ENCODE assay signal across 30 cellular contexts in the genomic region with DNA sequence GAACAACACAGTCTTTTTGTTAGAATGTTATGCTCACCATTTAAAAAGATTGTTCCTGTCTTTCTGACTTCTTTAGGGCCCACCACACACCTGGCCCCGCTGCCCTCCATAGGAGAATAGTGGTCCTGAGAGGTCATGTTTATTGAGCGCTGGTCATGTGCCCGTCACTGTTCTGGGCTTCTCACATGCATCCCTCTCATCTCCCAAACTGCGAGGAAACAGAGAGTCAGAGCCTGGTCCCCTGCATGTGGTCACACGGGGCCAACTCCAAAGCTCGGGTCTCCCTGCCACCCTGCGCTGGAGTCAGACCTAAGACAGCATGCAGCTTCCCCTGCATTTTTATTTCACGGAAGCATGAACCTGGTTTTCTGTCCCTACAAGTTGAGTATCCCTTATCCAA.
DNase-seq lines count a peak whose midpoint lies in the region; ATAC-seq and TF ChIP-seq lines count a peak whose summit lies in the region.
"Had no signal": no experiment of that assay in that cellular context is flagged by ENCODE, and none has a peak within 500 bp of the region (broad histone marks: within the 10 kb centered on the region; RNA-seq: fewer than 3 reads in every experiment).

No MANE protein-coding gene starts in this region.

- H3K27ac Mint-ChIP-seq in activated naive CD8-positive, alpha-beta T cell, result peak overlapping the region; percentile 73
- no peak overlapping the region for H3K27ac Mint-ChIP-seq in activated naive CD8-positive, alpha-beta T cell treated with anti-CD3 and anti-CD28 coated beads for 36 hours
- peak overlapping the region; percentile 97 for H3K27ac Mint-ChIP-seq in stimulated activated memory B cell treated with anti-CD40 and anti-IgM and Interleukin-4, amounts not matched to agents 10 μg/mL and 1 μg/mL and 100 μg/mL, for 72 hours
- H3K27ac Mint-ChIP-seq: natural killer cell had no signal

- no peaks in the 10 kb centered on the region for H4K20me1 ChIP-seq in OCI-LY3 (ENCODE audit: insufficient read depth, low read length)

- H3K36me3 ChIP-seq in OCI-LY3 (replicated peaks; ENCODE audit: low read depth, low read length) (peaks cover 11% of the 10 kb centered on the region), ascending aorta (peaks cover 0 to 21% of the 10 kb centered on the region in 2 donors), upper lobe of left lung (peaks cover 0 to 13% (median 2%) of the 10 kb centered on the region in 4 donors)

- H3K4me3 Mint-ChIP-seq in activated naive CD8-positive, alpha-beta T cell, result no peak overlapping the region
- H3K4me3 Mint-ChIP-seq in activated naive CD8-positive, alpha-beta T cell treated with anti-CD3 and anti-CD28 coated beads for 36 hours, result no peak overlapping the region
- H3K4me3 Mint-ChIP-seq in stimulated activated memory B cell treated with anti-CD40 and anti-IgM and Interleukin-4, amounts not matched to agents 10 μg/mL and 1 μg/mL and 100 μg/mL, for 72 hours, result no peak overlapping the region
- H3K4me3 Mint-ChIP-seq: activated naive CD8-positive, alpha-beta T cell treated with anti-CD3 and anti-CD28 coated beads, Interleukin-2, amount 10 ng/mL, durations not matched to agents 7 days and 5 days; natural killer cell had no signal

- intact Hi-C loops in ascending aorta (cut with DNase I), result no loop called here

- H3K9me3 ChIP-seq in OCI-LY3 (ENCODE audit: insufficient read depth, low read length), result no peaks in the 10 kb centered on the region
- no peaks in the 10 kb centered on the region for H3K9me3 ChIP-seq in ascending aorta
- H3K9me3 ChIP-seq in upper lobe of left lung, result no peaks in the 10 kb centered on the region
- H3K9me3 ChIP-seq: Caco-2, heart right ventricle, psoas muscle had no signal

- H3K9ac ChIP-seq in OCI-LY3 (ENCODE audit: low read length), result no peak overlapping the region

- H3K4me3 ChIP-seq in OCI-LY3 (ENCODE audit: low read length), result no peak overlapping the region
- H3K4me3 ChIP-seq in ascending aorta, result no peak overlapping the region
- H3K4me3 ChIP-seq in upper lobe of left lung, result no peak overlapping the region
- H3K4me3 ChIP-seq: heart right ventricle, PC-9, psoas muscle had no signal

- H2AFZ ChIP-seq in OCI-LY3 (ENCODE audit: low read depth, low read length), result no peak overlapping the region
- H2AFZ ChIP-seq: PC-9 had no signal

- H3K4me2 ChIP-seq in OCI-LY3 (ENCODE audit: low read length), result 0 out of 2 replicates have a peak overlapping the region, but pooled peaks have one; percentile 9
- H3K4me2 ChIP-seq: PC-9 had no signal

- peaks cover 27% of the 10 kb centered on the region for H3K36me3 Mint-ChIP-seq in activated naive CD8-positive, alpha-beta T cell
- peaks cover 67% of the 10 kb centered on the region for H3K36me3 Mint-ChIP-seq in activated naive CD8-positive, alpha-beta T cell treated with anti-CD3 and anti-CD28 coated beads for 36 hours
- H3K36me3 Mint-ChIP-seq in stimulated activated memory B cell treated with anti-CD40 and anti-IgM and Interleukin-4, amounts not matched to agents 10 μg/mL and 1 μg/mL and 100 μg/mL, for 72 hours, result peaks cover 21% of the 10 kb centered on the region

- no peak for TF ChIP-seq EP300 in upper lobe of left lung (IDR thresholded peaks at IDR 0.05)

- H3K4me1 Mint-ChIP-seq in activated naive CD8-positive, alpha-beta T cell (ENCODE audit: low read depth), result peaks cover 94% of the 10 kb centered on the region
- peaks cover 86% of the 10 kb centered on the region for H3K4me1 Mint-ChIP-seq in activated naive CD8-positive, alpha-beta T cell treated with anti-CD3 and anti-CD28 coated beads for 36 hours
- H3K4me1 Mint-ChIP-seq in stimulated activated memory B cell treated with anti-CD40 and anti-IgM and Interleukin-4, amounts not matched to agents 10 μg/mL and 1 μg/mL and 100 μg/mL, for 72 hours, result peaks cover 92% of the 10 kb centered on the region

- no peaks in the 10 kb centered on the region for H3K79me2 ChIP-seq in OCI-LY3 (ENCODE audit: low read length)

- TF ChIP-seq CTCF in OCI-LY3 (IDR thresholded peaks at IDR 0.05; ENCODE audit: low read depth, low read length) (no peak), ascending aorta (IDR thresholded peaks at IDR 0.05) (no peak), upper lobe of left lung (IDR thresholded peaks at IDR 0.05) (no peak)

- 96% methylated on average over 8 of the region's 8 CpGs for WGBS in upper lobe of left lung, 2 donors

- H3K9me3 Mint-ChIP-seq in activated naive CD8-positive, alpha-beta T cell (ENCODE audit: low read depth), result no peaks in the 10 kb centered on the region
- no peaks in the 10 kb centered on the region for H3K9me3 Mint-ChIP-seq in activated naive CD8-positive, alpha-beta T cell treated with anti-CD3 and anti-CD28 coated beads for 36 hours
- no peaks in the 10 kb centered on the region for H3K9me3 Mint-ChIP-seq in stimulated activated memory B cell treated with anti-CD40 and anti-IgM and Interleukin-4, amounts not matched to agents 10 μg/mL and 1 μg/mL and 100 μg/mL, for 72 hours
- H3K9me3 Mint-ChIP-seq: activated naive CD8-positive, alpha-beta T cell treated with anti-CD3 and anti-CD28 coated beads, Interleukin-2, amount 10 ng/mL, durations not matched to agents 7 days and 5 days; natural killer cell had no signal

- H3K27me3 ChIP-seq in OCI-LY3 (ENCODE audit: low read depth, low read length) (no peaks in the 10 kb centered on the region; the same call in 1 of the 2 replicates), ascending aorta (no peaks in the 10 kb centered on the region), upper lobe of left lung (no peaks in the 10 kb centered on the region)
- H3K27me3 ChIP-seq: heart right ventricle had no signal

- H3K27me3 Mint-ChIP-seq in activated naive CD8-positive, alpha-beta T cell, result no peaks in the 10 kb centered on the region
- H3K27me3 Mint-ChIP-seq in activated naive CD8-positive, alpha-beta T cell treated with anti-CD3 and anti-CD28 coated beads for 36 hours, result no peaks in the 10 kb centered on the region
- no peaks in the 10 kb centered on the region for H3K27me3 Mint-ChIP-seq in stimulated activated memory B cell treated with anti-CD40 and anti-IgM and Interleukin-4, amounts not matched to agents 10 μg/mL and 1 μg/mL and 100 μg/mL, for 72 hours
- H3K27me3 Mint-ChIP-seq: activated naive CD8-positive, alpha-beta T cell treated with anti-CD3 and anti-CD28 coated beads, Interleukin-2, amount 10 ng/mL, durations not matched to agents 7 days and 5 days had no signal

- TF ChIP-seq POLR2A in upper lobe of left lung (IDR thresholded peaks at IDR 0.05), result no peak

- H3K4me1 ChIP-seq in OCI-LY3 (ENCODE audit: low read length) (peaks cover 92% of the 10 kb centered on the region), ascending aorta (no peaks in the 10 kb centered on the region), upper lobe of left lung (no peaks in the 10 kb centered on the region)
- H3K4me1 ChIP-seq: Caco-2, psoas muscle had no signal

- no peak for ATAC-seq in stimulated activated memory B cell treated with anti-CD40 and anti-IgM and Interleukin-4, amounts not matched to agents 10 μg/mL and 1 μg/mL and 100 μg/mL, for 72 hours
- ATAC-seq in GM21717 (IDR thresholded peaks at IDR 0.05; ENCODE audit: unreplicated experiment) (no peak), upper lobe of left lung (ENCODE audit: low FRiP score in 2 of 2) (no peak)
- ATAC-seq: heart right ventricle, natural killer cell, psoas muscle had no signal

- no peak for DNase-seq in activated naive CD8-positive, alpha-beta T cell treated with anti-CD3 and anti-CD28 coated beads for 36 hours
- DNase-seq in islet precursor cell (peak; percentile 22), ascending aorta (ENCODE audit: low spot score in 2 of 2) (no peak), upper lobe of left lung (no peak)
- DNase-seq: activated effector memory CD4-positive, alpha-beta T cell treated with anti-CD3 and anti-CD28 coated beads, Interleukin-2, amount 50 U/mL, for 16 hours; activated naive CD8-positive, alpha-beta T cell treated with anti-CD3 and anti-CD28 coated beads, Interleukin-2, amount 10 ng/mL, durations not matched to agents 7 days and 5 days; Caco-2; caudate nucleus; dermis blood vessel endothelial cell; DMS53; heart right ventricle; Kasumi-1; kidney; midbrain; natural killer cell; NCI-H1436 treated with DMSO at 0.1 percent for 48 hours; NCI-H226; NCI-H69; nucleus accumbens; PC-9; psoas muscle; SHP77 treated with DMSO at 0.1 percent for 48 hours; stimulated activated CD4-positive, alpha-beta T cell treated with anti-CD3 and anti-CD28 coated beads, Interleukin-4, amount 100 ng/mL, for 24 hours; substantia nigra; trophoblast cell had no signal

- H3K27ac ChIP-seq in OCI-LY3 (ENCODE audit: low read length) (no peak overlapping the region), ascending aorta (no peak overlapping the region), upper lobe of left lung (no peak overlapping the region)
- H3K27ac ChIP-seq: PC-9, psoas muscle, VCaP had no signal
